In the genomic region with DNA sequence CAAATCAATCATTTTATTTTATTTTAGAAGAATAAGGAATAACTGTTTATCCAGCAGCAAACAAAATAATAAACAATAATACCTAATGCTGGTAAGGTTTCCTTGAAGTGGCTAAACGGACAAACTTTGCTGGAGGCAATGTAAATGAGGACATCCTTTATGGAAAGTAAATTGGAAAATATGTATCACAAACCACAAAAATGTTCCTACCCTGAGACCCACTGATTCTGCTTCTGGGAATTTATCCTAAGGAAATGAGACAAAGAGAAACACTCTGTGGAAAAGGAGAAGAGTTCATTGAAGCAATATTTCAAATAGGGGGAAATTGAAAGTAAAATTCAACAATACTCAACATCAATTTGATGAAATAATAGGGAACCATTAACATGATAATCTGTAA, we compare ENCODE assay signal across 1 cellular context.
TF ChIP-seq lines count a peak whose summit lies in the region.

No MANE protein-coding gene starts in this region.

TF ChIP-seq in IMR-90, 13 proteins besides CTCF, POLR2A, EP300 and RAD21 (continued from another document):
- TF ChIP-seq, protein P1, sequence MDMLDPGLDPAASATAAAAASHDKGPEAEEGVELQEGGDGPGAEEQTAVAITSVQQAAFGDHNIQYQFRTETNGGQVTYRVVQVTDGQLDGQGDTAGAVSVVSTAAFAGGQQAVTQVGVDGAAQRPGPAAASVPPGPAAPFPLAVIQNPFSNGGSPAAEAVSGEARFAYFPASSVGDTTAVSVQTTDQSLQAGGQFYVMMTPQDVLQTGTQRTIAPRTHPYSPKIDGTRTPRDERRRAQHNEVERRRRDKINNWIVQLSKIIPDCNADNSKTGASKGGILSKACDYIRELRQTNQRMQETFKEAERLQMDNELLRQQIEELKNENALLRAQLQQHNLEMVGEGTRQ (IDR thresholded peaks at IDR 0.05; ENCODE audit: low read depth, low read length) = no peak
- TF ChIP-seq MAFK (IDR thresholded peaks at IDR 0.05; ENCODE audit: low read depth, low read length) = no peak
